In the genomic region with DNA sequence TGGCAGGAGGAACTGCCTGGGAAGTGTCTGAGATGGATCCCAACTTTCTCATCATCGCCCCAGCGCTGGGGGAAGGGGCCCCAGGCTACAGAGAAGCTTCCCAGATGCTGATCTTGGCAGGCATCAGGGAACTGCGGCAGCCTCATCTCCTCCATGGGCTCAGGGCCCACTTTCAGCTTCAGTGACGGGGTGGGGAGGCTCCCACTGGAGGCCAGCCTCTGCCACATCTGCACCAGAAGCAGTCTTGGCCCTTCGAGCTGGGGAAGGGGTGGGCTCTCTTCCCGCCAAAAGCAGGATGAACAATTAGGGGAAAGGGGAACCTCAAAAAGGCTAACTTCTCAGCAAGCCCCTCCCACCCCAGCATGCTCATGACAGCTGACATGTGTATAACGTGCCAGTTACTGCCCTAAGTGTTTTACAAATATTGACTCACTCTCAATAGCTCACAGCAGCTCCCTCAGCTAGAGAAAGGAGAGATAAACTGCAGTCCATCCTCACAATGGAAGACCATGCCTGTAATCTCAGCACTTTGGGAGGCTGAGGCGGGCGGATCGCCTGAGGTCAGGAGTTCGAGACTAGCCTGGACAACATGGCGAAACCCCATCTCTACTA, we compare ENCODE assay signal across 8 cellular contexts. TPM values are rescaled to one million over a fixed set of nuclear protein-coding genes. Genes with fewer than 3 reads are reported as not detected.
DNase-seq lines count a peak whose midpoint lies in the region; ATAC-seq and TF ChIP-seq lines count a peak whose summit lies in the region.

No MANE protein-coding gene starts in this region.

- TF ChIP-seq EP300 in sigmoid colon (IDR thresholded peaks at IDR 0.05), result no peak

- H3K4me1 ChIP-seq in fibroblast of lung (ENCODE audit: control insufficient read depth, extremely low read depth, insufficient read depth, low read length) (peaks cover 15% of the 10 kb centered on the region), sigmoid colon (peaks cover 0 to 4% (median 0%) of the 10 kb centered on the region in 4 donors)

- H3K9me3 ChIP-seq in fibroblast of lung (ENCODE audit: control insufficient read depth, insufficient read depth, low read depth, low read length) (no peaks in the 10 kb centered on the region), sigmoid colon (no peaks in the 10 kb centered on the region)

- CTCF ChIA-PET in HEK293T (lab: Yijun Ruan, JAX), result interaction anchor here (1.7 kb wide), 1 partner anchor 10 kb away, joined by 6 read pairs; no protein-coding TSS in a partner anchor

- DNase-seq in GM12865 (ENCODE audit: low read depth) (peak; percentile 50), NCI-H446 treated with DMSO at 0.1 percent for 48 hours (lab: John Stamatoyannopoulos, UW) (peak; percentile 86), fibroblast of lung (ENCODE audit: low read depth in 2 of 2) (peak; percentile 17 to 100), sigmoid colon (peak; percentile 92), HEK293T (ENCODE audit: extremely low spot score) (no peak), NK-92 (lab: John Stamatoyannopoulos, UW; ENCODE audit: unreplicated experiment) (no peak), NCI-H1694 (lab: John Stamatoyannopoulos, UW) (no peak)

- WGBS in sigmoid colon, 2 donors, result 17 to 48% methylated on average over 12 of the region's 12 CpGs

- intact Hi-C loops in sigmoid colon (cut with DNase I), result no loop called here

- no peaks in the 10 kb centered on the region for H3K36me3 ChIP-seq in fibroblast of lung (ENCODE audit: control insufficient read depth, insufficient read depth, low read length)
- H3K36me3 ChIP-seq in sigmoid colon, result no peaks in the 10 kb centered on the region

- POLR2A ChIA-PET in HEK293T (lab: Yijun Ruan, JAX), result no interaction called here

- peak overlapping the region; percentile 68 for H2AFZ ChIP-seq in fibroblast of lung (ENCODE audit: low read length)

- H3K9ac ChIP-seq in fibroblast of lung (ENCODE audit: insufficient read depth, low read length), result peak overlapping the region; percentile 40

- H3K4me2 ChIP-seq in fibroblast of lung (ENCODE audit: extremely low read depth, insufficient read depth, low read length), result peak overlapping the region; percentile 66

- TF ChIP-seq POLR2A in sigmoid colon (IDR thresholded peaks at IDR 0.05), result no peak

- no peak for ATAC-seq in GM18909 (IDR thresholded peaks at IDR 0.05; ENCODE audit: poor library complexity, unreplicated experiment)

- H3K79me2 ChIP-seq in fibroblast of lung (ENCODE audit: control insufficient read depth, insufficient read depth, low read length), result no peaks in the 10 kb centered on the region

- peak overlapping the region; percentile 87 for H3K27ac ChIP-seq in fibroblast of lung (ENCODE audit: insufficient read depth, low read length)
- peak overlapping the region; percentile 25 to 71 (median 66) for H3K27ac ChIP-seq in sigmoid colon

- no peak overlapping the region for H3K4me3 ChIP-seq in GM12865 (ENCODE audit: low read depth, low read length)
- no peak overlapping the region for H3K4me3 ChIP-seq in fibroblast of lung (replicated peaks in 1 of 4; ENCODE audit: control extremely low read depth in 1 of 4, insufficient read depth in 1 of 4, low read depth in 3 of 4, low read length in 4 of 4)
- no peak overlapping the region for H3K4me3 ChIP-seq in sigmoid colon

- H4K20me1 ChIP-seq in fibroblast of lung (ENCODE audit: control insufficient read depth, extremely low read depth, insufficient read depth, low read length), result no peaks in the 10 kb centered on the region

- TF ChIP-seq CTCF in GM12865 (IDR thresholded peaks at IDR 0.05; ENCODE audit: insufficient read depth, low read depth, low read length, missing control alignments) (no peak), fibroblast of lung (conservative IDR thresholded peaks at IDR 0.05 in 1 of 2, IDR thresholded peaks at IDR 0.05 in 1 of 2; ENCODE audit: low read depth in 1 of 2, low read length in 2 of 2) (no peak), sigmoid colon (IDR thresholded peaks at IDR 0.05) (no peak)

- H3K27me3 ChIP-seq in fibroblast of lung (ENCODE audit: control insufficient read depth, insufficient read depth, low read length) (no peaks in the 10 kb centered on the region), sigmoid colon (no peaks in the 10 kb centered on the region)

TF ChIP-seq in HEK293T, 16 proteins besides CTCF, POLR2A, EP300 and RAD21:
- TF ChIP-seq, protein P1, sequence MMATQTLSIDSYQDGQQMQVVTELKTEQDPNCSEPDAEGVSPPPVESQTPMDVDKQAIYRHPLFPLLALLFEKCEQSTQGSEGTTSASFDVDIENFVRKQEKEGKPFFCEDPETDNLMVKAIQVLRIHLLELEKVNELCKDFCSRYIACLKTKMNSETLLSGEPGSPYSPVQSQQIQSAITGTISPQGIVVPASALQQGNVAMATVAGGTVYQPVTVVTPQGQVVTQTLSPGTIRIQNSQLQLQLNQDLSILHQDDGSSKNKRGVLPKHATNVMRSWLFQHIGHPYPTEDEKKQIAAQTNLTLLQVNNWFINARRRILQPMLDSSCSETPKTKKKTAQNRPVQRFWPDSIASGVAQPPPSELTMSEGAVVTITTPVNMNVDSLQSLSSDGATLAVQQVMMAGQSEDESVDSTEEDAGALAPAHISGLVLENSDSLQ (IDR thresholded peaks at IDR 0.05), result no peak
- TF ChIP-seq FOXA1 (IDR thresholded peaks at IDR 0.05) (no peak), SUZ12 (IDR thresholded peaks at IDR 0.05) (no peak), ZNF384 (IDR thresholded peaks at IDR 0.05) (no peak), FOXM1 (IDR thresholded peaks at IDR 0.05; ENCODE audit: borderline replicate concordance) (no peak), TARDBP (IDR thresholded peaks at IDR 0.05) (no peak), LEF1 (IDR thresholded peaks at IDR 0.05; ENCODE audit: borderline replicate concordance) (no peak), SP1 (IDR thresholded peaks at IDR 0.05) (no peak), ARNT (IDR thresholded peaks at IDR 0.05) (no peak), HDGF (IDR thresholded peaks at IDR 0.05; ENCODE audit: borderline replicate concordance) (no peak), FOXK2 (IDR thresholded peaks at IDR 0.05) (no peak), NFRKB (IDR thresholded peaks at IDR 0.05) (no peak), CTBP1 (IDR thresholded peaks at IDR 0.05; ENCODE audit: borderline replicate concordance) (no peak), BHLHE40 (IDR thresholded peaks at IDR 0.05; ENCODE audit: borderline replicate concordance) (no peak), L3MBTL2 (conservative IDR thresholded peaks at IDR 0.05) (no peak), ELF4 (IDR thresholded peaks at IDR 0.05) (no peak)

RNA-seq across cellular contexts. Expression of a gene that starts 7.1 kb away (rescaled TPM):
- total RNA-seq in fibroblast of lung, result 25.9 and 39.3 TPM in 2 replicates
- 29.6 and 30.4 TPM in 2 replicates for polyA plus RNA-seq in fibroblast of lung
- polyA plus RNA-seq in fibroblast of lung (2012), result 22.5 and 27.3 TPM in 2 replicates
- 115 and 131 TPM in 2 replicates for polyA minus RNA-seq in fibroblast of lung (ENCODE audit: low replicate concordance)
- total RNA-seq in sigmoid colon, result 10 to 100 TPM in 3 of 4 donors, 1 to 10 TPM in 1; 7.1 to 13.0 (median 10.6) TPM
- polyA plus RNA-seq in sigmoid colon, result 1 to 10 TPM; 1.2 to 3.6 (median 3.5) TPM

RNA-seq across cellular contexts. Expression of a gene that starts 13.7 kb away (rescaled TPM):
- 16.7 and 17.2 TPM in 2 replicates for total RNA-seq in fibroblast of lung
- polyA plus RNA-seq in fibroblast of lung, result 25.7 and 40.4 TPM in 2 replicates
- polyA plus RNA-seq in fibroblast of lung (2012), result 43.0 and 81.5 TPM in 2 replicates
- polyA minus RNA-seq in fibroblast of lung (ENCODE audit: low replicate concordance), result 56.0 and 70.5 TPM in 2 replicates
- 10 to 100 TPM; 37.9 to 68.9 (median 62.8) TPM for total RNA-seq in sigmoid colon
- polyA plus RNA-seq in sigmoid colon, result 10 to 100 TPM; 45.1 to 85.2 (median 51.1) TPM

RNA-seq across cellular contexts. Expression of a gene that starts 32.6 kb away (rescaled TPM):
- total RNA-seq in fibroblast of lung, result 8.9 and 15.9 TPM in 2 replicates
- polyA plus RNA-seq in fibroblast of lung, result 6.9 and 15.2 TPM in 2 replicates
- polyA plus RNA-seq in fibroblast of lung (2012), result 5.6 and 12.0 TPM in 2 replicates
- polyA minus RNA-seq in fibroblast of lung (ENCODE audit: low replicate concordance), result 11.0 and 23.5 TPM in 2 replicates
- 10 to 100 TPM; 11.0 to 33.1 (median 13.5) TPM for total RNA-seq in sigmoid colon
- polyA plus RNA-seq in sigmoid colon, result 10 to 100 TPM in 2 of 3 donors, 1 to 10 TPM in 1; 5.4 to 27.0 (median 15.7) TPM

RNA-seq across cellular contexts. Expression of a gene that starts 43.5 kb away (rescaled TPM):
- total RNA-seq in fibroblast of lung (22.6 and 33.7 TPM in 2 replicates), sigmoid colon (10 to 100 TPM; 22.1 to 47.6 (median 34.9) TPM)
- polyA plus RNA-seq in fibroblast of lung (36.7 and 88.4 TPM in 2 replicates), sigmoid colon (10 to 100 TPM; 12.0 to 47.9 (median 13.6) TPM)
- polyA plus RNA-seq in fibroblast of lung (2012), result 58.7 and 115 TPM in 2 replicates
- 86.4 and 194 TPM in 2 replicates for polyA minus RNA-seq in fibroblast of lung (ENCODE audit: low replicate concordance)

RNA-seq across cellular contexts. Expression of a gene that starts 48.5 kb away (rescaled TPM):
- 1.8 and 4.1 TPM in 2 replicates for total RNA-seq in fibroblast of lung
- polyA plus RNA-seq in fibroblast of lung, result 0.42 and 0.58 TPM in 2 replicates
- polyA plus RNA-seq in fibroblast of lung (2012), result 0.61 and 0.83 TPM in 2 replicates
- polyA minus RNA-seq in fibroblast of lung (ENCODE audit: low replicate concordance), result not detected in 2 replicates
- total RNA-seq in sigmoid colon, result not detected
- under 1 TPM in 1 of 3 donors, not detected in 2; 0.42 TPM for polyA plus RNA-seq in sigmoid colon

Comparison
In these comparisons a context has a peak if more than half of its experiments do, and no peak if none do; other contexts are left out.
1. DNase-seq: peak in GM12865 (single experiment), NCI-H446 treated with DMSO at 0.1 percent for 48 hours (single experiment), fibroblast of lung (2 of 2) and sigmoid colon (single experiment); none in HEK293T (single experiment), NK-92 (single experiment) and NCI-H1694 (single experiment).